In genomic region chrX:120250522-120251271, GRCh38 we compare ENCODE assay signal across 8 cellular contexts. TPM values are rescaled to one million over a fixed set of nuclear protein-coding genes. Genes with fewer than 3 reads are reported as not detected.
DNase-seq lines count a peak whose midpoint lies in the region; ATAC-seq and TF ChIP-seq lines count a peak whose summit lies in the region.

A gene with protein sequence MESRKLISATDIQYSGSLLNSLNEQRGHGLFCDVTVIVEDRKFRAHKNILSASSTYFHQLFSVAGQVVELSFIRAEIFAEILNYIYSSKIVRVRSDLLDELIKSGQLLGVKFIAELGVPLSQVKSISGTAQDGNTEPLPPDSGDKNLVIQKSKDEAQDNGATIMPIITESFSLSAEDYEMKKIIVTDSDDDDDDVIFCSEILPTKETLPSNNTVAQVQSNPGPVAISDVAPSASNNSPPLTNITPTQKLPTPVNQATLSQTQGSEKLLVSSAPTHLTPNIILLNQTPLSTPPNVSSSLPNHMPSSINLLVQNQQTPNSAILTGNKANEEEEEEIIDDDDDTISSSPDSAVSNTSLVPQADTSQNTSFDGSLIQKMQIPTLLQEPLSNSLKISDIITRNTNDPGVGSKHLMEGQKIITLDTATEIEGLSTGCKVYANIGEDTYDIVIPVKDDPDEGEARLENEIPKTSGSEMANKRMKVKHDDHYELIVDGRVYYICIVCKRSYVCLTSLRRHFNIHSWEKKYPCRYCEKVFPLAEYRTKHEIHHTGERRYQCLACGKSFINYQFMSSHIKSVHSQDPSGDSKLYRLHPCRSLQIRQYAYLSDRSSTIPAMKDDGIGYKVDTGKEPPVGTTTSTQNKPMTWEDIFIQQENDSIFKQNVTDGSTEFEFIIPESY (plus strand): TSS chrX:120250812. CDS start chrX:120253416, 2,604 bp downstream.

- peak; percentile 61 to 64 (median 62) for TF ChIP-seq CTCF in ascending aorta (IDR thresholded peaks at IDR 0.05)
- peak; percentile 39 to 71 for TF ChIP-seq CTCF in right atrium auricular region (IDR thresholded peaks at IDR 0.05)
- peak; percentile 63 to 77 (median 70) for TF ChIP-seq CTCF in uterus (IDR thresholded peaks at IDR 0.05)

- TF ChIP-seq POLR2A in uterus (IDR thresholded peaks at IDR 0.05): peak; percentile 2 to 66

- H3K36me3 ChIP-seq in ascending aorta (peaks cover 0 to 4% of the 10 kb centered on the region in 2 donors), right atrium auricular region (peaks cover 5% of the 10 kb centered on the region), uterus (no peaks in the 10 kb centered on the region)

- H3K4me1 ChIP-seq in ascending aorta (no peaks in the 10 kb centered on the region), right atrium auricular region (no peaks in the 10 kb centered on the region), uterus (no peaks in the 10 kb centered on the region)

- no peaks in the 10 kb centered on the region for H3K9me3 ChIP-seq in ascending aorta
- H3K9me3 ChIP-seq in right atrium auricular region: no peaks in the 10 kb centered on the region
- H3K9me3 ChIP-seq in uterus: no peaks in the 10 kb centered on the region

- intact Hi-C loops in T-helper 2 cell treated with Interferon-gamma antibody and Interleukin-4, amounts not matched to agents 100 ng/mL and 5 ng/mL, for 36 hours (cut with micrococcal nuclease): loop anchor here (1.0 to 5.0 kb wide), 6 partner anchors 58 to 1013 kb away; partner anchors contain the start of genes C1GALT1C1, NDUFA1, NKAP and PGRMC1
- intact Hi-C loops in ascending aorta (cut with DNase I) (loop anchor here (2.0 to 5.0 kb wide), 4 partner anchors 217 to 398 kb away; partner anchors contain the start of genes CUL4B, LAMP2 and UPF3B), uterus (cut with DNase I; ENCODE audit: low total_unique reads) (no loop called here)

- H3K27ac ChIP-seq in ascending aorta: peak within 1 kb of the TSS; percentile 87 to 93
- peak within 1 kb of the TSS; percentile 77 to 84 for H3K27ac ChIP-seq in right atrium auricular region
- peak within 1 kb of the TSS; percentile 90 for H3K27ac ChIP-seq in uterus

- DNase-seq in NCI-H187 (lab: John Stamatoyannopoulos, UW) (peak; percentile 82 to 94), ascending aorta (ENCODE audit: low spot score in 2 of 2) (peak; percentile 66 to 95), right atrium auricular region (ENCODE audit: low spot score) (peak; percentile 86), pulmonary artery endothelial cell (ENCODE audit: low read depth, low spot score) (peak; percentile 81), uterus (peak; percentile 90 to 91)

- peak; percentile 85 for ATAC-seq in GM18499 (IDR thresholded peaks at IDR 0.05; ENCODE audit: insufficient read depth, unreplicated experiment)
- peak; percentile 97 for ATAC-seq in HG02943 (IDR thresholded peaks at IDR 0.05; ENCODE audit: low read depth, unreplicated experiment)

- H3K4me3 ChIP-seq in ascending aorta (peak within 1 kb of the TSS; percentile 57 to 63), right atrium auricular region (peak within 1 kb of the TSS; percentile 62 to 66), uterus (peak within 1 kb of the TSS; percentile 53 to 56)

- H3K27me3 ChIP-seq in ascending aorta (no peaks in the 10 kb centered on the region), right atrium auricular region (no peaks in the 10 kb centered on the region), uterus (no peaks in the 10 kb centered on the region)

RNA-seq across cellular contexts. Expression of the gene that starts here (rescaled TPM):
- total RNA-seq in T-helper 2 cell treated with Interferon-gamma antibody and Interleukin-4, amounts not matched to agents 100 ng/mL and 5 ng/mL, for 36 hours: 12.6 and 13.2 TPM in 2 replicates
- total RNA-seq in ascending aorta (3.6 TPM), right atrium auricular region (1 to 10 TPM; 6.0 to 6.3 TPM), pulmonary artery endothelial cell (15.9 and 16.7 TPM in 2 replicates), uterus (10 to 100 TPM in 3 of 4 donors, 1 to 10 TPM in 1; 7.6 to 32.4 (median 12.7) TPM)

Comparison
In these comparisons a context has a peak if more than half of its experiments do, and no peak if none do; other contexts are left out.
1. Peak in every context shown above with its lines: DNase-seq, ATAC-seq, H3K4me3 ChIP-seq and H3K27ac ChIP-seq.